15 cellular contexts compared by ENCODE assay signal in genomic region chr6:125194980-125195379, GRCh38. TPM values are rescaled to one million over a fixed set of nuclear protein-coding genes. Genes with fewer than 3 reads are reported as not detected.
A peak's percentile ranks its signal among the peaks of the same experiment; 100 is the strongest.
DNase-seq lines count a peak whose midpoint lies in the region; ATAC-seq and TF ChIP-seq lines count a peak whose summit lies in the region.
"Had no signal": no experiment of that assay in that cellular context is flagged by ENCODE, and none has a peak within 500 bp of the region (broad histone marks: within the 10 kb centered on the region; RNA-seq: fewer than 3 reads in every experiment).

No MANE protein-coding gene starts in this region.

- peak overlapping the region in 3 of 5 donors; percentile 12 to 81 (median 71) for H3K27ac ChIP-seq in adrenal gland
- H3K27ac ChIP-seq in gastrocnemius medialis, result peak overlapping the region; percentile 90 to 94 (median 92)

- ATAC-seq in gastrocnemius medialis, result peak in 1 of 2 donors; percentile 7

- H3K27me3 ChIP-seq in adrenal gland, result no peaks in the 10 kb centered on the region
- H3K27me3 ChIP-seq in gastrocnemius medialis, result no peaks in the 10 kb centered on the region
- H3K27me3 ChIP-seq: BE2C had no signal

- H3K36me3 ChIP-seq in adrenal gland (replicated peaks in 1 of 2) (no peaks in the 10 kb centered on the region), gastrocnemius medialis (no peaks in the 10 kb centered on the region)
- H3K36me3 ChIP-seq: BE2C had no signal

- TF ChIP-seq CTCF in adrenal gland (IDR thresholded peaks at IDR 0.05), result no peak
- no peak for TF ChIP-seq CTCF in gastrocnemius medialis (IDR thresholded peaks at IDR 0.05 in 4 of 5, conservative IDR thresholded peaks at IDR 0.05 in 1 of 5)
- TF ChIP-seq CTCF in chondrocyte (IDR thresholded peaks at IDR 0.05), result no peak

- peaks cover 57% of the 10 kb centered on the region for H3K4me1 Mint-ChIP-seq in chondrocyte (ENCODE audit: low read depth)

- H3K9me3 ChIP-seq in adrenal gland (replicated peaks in 1 of 3) (no peaks in the 10 kb centered on the region), gastrocnemius medialis (no peaks in the 10 kb centered on the region)
- H3K9me3 ChIP-seq: BE2C had no signal

- TF ChIP-seq POLR2A in adrenal gland (IDR thresholded peaks at IDR 0.05) (no peak), gastrocnemius medialis (IDR thresholded peaks at IDR 0.05) (no peak)

- no peak overlapping the region for H3K4me3 ChIP-seq in adrenal gland
- no peak overlapping the region for H3K4me3 ChIP-seq in gastrocnemius medialis

- no peaks in the 10 kb centered on the region for H3K9me3 Mint-ChIP-seq in chondrocyte (ENCODE audit: low read depth)
- H3K9me3 Mint-ChIP-seq: CD8-positive, alpha-beta memory T cell had no signal

- no peak overlapping the region for H3K4me3 Mint-ChIP-seq in chondrocyte (ENCODE audit: unreplicated experiment)
- H3K4me3 Mint-ChIP-seq: CD8-positive, alpha-beta memory T cell had no signal

- intact Hi-C loops in adrenal gland (cut with DNase I) (loop anchor here in 1 of 2 donors (5.0 kb wide), 1 partner anchor 107 kb away; the partner anchor contains the start of gene HDDC2), gastrocnemius medialis (cut with DNase I; ENCODE audit: low total_unique reads) (loop anchor here (5.0 kb wide), 2 partner anchors 107 to 552 kb away; partner anchors contain the start of genes HDDC2 and HEY2), head of caudate nucleus (cut with DNase I) (no loop called here)

- H3K4me1 ChIP-seq in adrenal gland (replicated peaks in 1 of 2), result peaks cover 89 to 95% of the 10 kb centered on the region in 2 donors
- peaks cover 97 to 98% of the 10 kb centered on the region in 2 donors for H3K4me1 ChIP-seq in gastrocnemius medialis

- in situ Hi-C loops in gastrocnemius medialis (cut with MboI; ENCODE audit: low sequenced_read_pairs in 4 of 4), result no loop called here

- H3K27me3 Mint-ChIP-seq in chondrocyte (ENCODE audit: low read depth), result no peaks in the 10 kb centered on the region

- no peak overlapping the region for H3K27ac Mint-ChIP-seq in chondrocyte (ENCODE audit: unreplicated experiment)
- H3K27ac Mint-ChIP-seq: CD8-positive, alpha-beta memory T cell had no signal

- DNase-seq in KG1 (lab: John Stamatoyannopoulos, UW) (peak; percentile 5), NOMO-1 (lab: John Stamatoyannopoulos, UW; ENCODE audit: unreplicated experiment in 2 of 2) (peak; percentile 59 to 80), adrenal gland (no peak), gastrocnemius medialis (no peak), head of caudate nucleus (no peak), chondrocyte (ENCODE audit: low spot score) (no peak), dedifferentiated amniotic fluid mesenchymal stem cell (ENCODE audit: extremely low spot score) (no peak)
- DNase-seq: BE2C; CD8-positive, alpha-beta memory T cell; GF-D8; H7; NCI-H1092; NCI-H345; NCI-H526 treated with DMSO at 0.1 percent for 48 hours; SHP77 treated with DMSO at 0.1 percent for 48 hours had no signal

- no peaks in the 10 kb centered on the region for H3K36me3 Mint-ChIP-seq in chondrocyte (ENCODE audit: low read depth)
- H3K36me3 Mint-ChIP-seq: CD8-positive, alpha-beta memory T cell had no signal

RNA-seq across cellular contexts. Expression of gene TPD52L1, which starts 41.4 kb away (rescaled TPM):
- total RNA-seq in adrenal gland (1,000 to 10,000 TPM in 3 of 8 donors, 100 to 1,000 TPM in 5; 235 to 2,041 (median 662) TPM), gastrocnemius medialis (100 to 1,000 TPM in 3 of 4 donors, 10 to 100 TPM in 1; 47.6 to 152 (median 123) TPM), chondrocyte (24.1 to 52.8 TPM (median 48.0 TPM) in 3 replicates)
- 100 to 1,000 TPM; 224 to 254 (median 226) TPM for polyA plus RNA-seq in adrenal gland
- total RNA-seq: CD8-positive, alpha-beta memory T cell had no signal

Comparison
In these comparisons a context has a peak if more than half of its experiments do, and no peak if none do; other contexts are left out.
1. DNase-seq: peak in KG1 (single experiment) and NOMO-1 (2 of 2); none in adrenal gland (0 of 7), gastrocnemius medialis (0 of 2), head of caudate nucleus (0 of 42), chondrocyte (single experiment) and dedifferentiated amniotic fluid mesenchymal stem cell (single experiment).